In genomic region chr16:8931864-8932263, GRCh38 we compare ENCODE assay signal across 10 cellular contexts. TPM values are rescaled to one million over a fixed set of nuclear protein-coding genes. Genes with fewer than 3 reads are reported as not detected.
A peak's percentile ranks its signal among the peaks of the same experiment; 100 is the strongest.
DNase-seq lines count a peak whose midpoint lies in the region; TF ChIP-seq lines count a peak whose summit lies in the region.
"Had no signal": no experiment of that assay in that cellular context is flagged by ENCODE, and none has a peak within 500 bp of the region (broad histone marks: within the 10 kb centered on the region; RNA-seq: fewer than 3 reads in every experiment).

No MANE protein-coding gene starts in this region.

- H3K27ac ChIP-seq in AG04450 (ENCODE audit: low read depth, low read length), result no peak overlapping the region
- H3K27ac ChIP-seq in hepatocyte, result no peak overlapping the region
- H3K27ac ChIP-seq: skin epidermis had no signal

- CTCF ChIA-PET in AG04450 (lab: Charles Lee), result interaction anchor here (1.2 kb wide), 1 partner anchor 77 kb away, joined by 7 read pairs; no protein-coding TSS in a partner anchor

- H3K4me2 ChIP-seq in hepatocyte, result no peak overlapping the region

- no peaks in the 10 kb centered on the region for H3K27me3 ChIP-seq in AG04450 (ENCODE audit: control insufficient read depth, insufficient read depth, low read length)
- no peaks in the 10 kb centered on the region for H3K27me3 ChIP-seq in MG63
- no peaks in the 10 kb centered on the region for H3K27me3 ChIP-seq in hepatocyte

- WGBS in hepatocyte (ENCODE audit: low lambda C conversion rate, missing lambda C conversion rate), result 38% methylated on average over 6 of the region's 6 CpGs

- H3K9me3 ChIP-seq in AG04450 (ENCODE audit: control insufficient read depth, insufficient read depth, low read length), result no peaks in the 10 kb centered on the region
- H3K9me3 ChIP-seq in MG63, result no peaks in the 10 kb centered on the region
- no peaks in the 10 kb centered on the region for H3K9me3 ChIP-seq in hepatocyte (ENCODE audit: low read depth)

- no peaks in the 10 kb centered on the region for H3K9me3 Mint-ChIP-seq in activated T-helper 1 cell treated with anti-CD3 and anti-CD28 coated beads, Interleukin-12 subunit alpha, Interleukin-12 subunit beta, Interleukin-2, Interleukin-4 antibody, amounts not matched to agents 30 ng/mL and 10 ng/mL and 1 ng/mL, durations not matched to agents 14 hours and 24 hours and 36 hours
- H3K9me3 Mint-ChIP-seq: activated B cell treated with CpG ODN at 0.5 μM for 24 hours had no signal

- no peaks in the 10 kb centered on the region for H3K27me3 Mint-ChIP-seq in activated T-helper 1 cell treated with anti-CD3 and anti-CD28 coated beads, Interleukin-12 subunit alpha, Interleukin-12 subunit beta, Interleukin-2, Interleukin-4 antibody, amounts not matched to agents 30 ng/mL and 10 ng/mL and 1 ng/mL, durations not matched to agents 14 hours and 24 hours and 36 hours (ENCODE audit: insufficient read depth)
- H3K27me3 Mint-ChIP-seq: activated B cell treated with CpG ODN at 0.5 μM for 24 hours had no signal

- no peaks in the 10 kb centered on the region for H3K4me1 ChIP-seq in hepatocyte (ENCODE audit: insufficient read depth)

- H3K27ac Mint-ChIP-seq in activated T-helper 1 cell treated with anti-CD3 and anti-CD28 coated beads, Interleukin-12 subunit alpha, Interleukin-12 subunit beta, Interleukin-2, Interleukin-4 antibody, amounts not matched to agents 30 ng/mL and 10 ng/mL and 1 ng/mL, durations not matched to agents 14 hours and 24 hours and 36 hours, result no peak overlapping the region
- H3K27ac Mint-ChIP-seq: activated B cell treated with CpG ODN at 0.5 μM for 24 hours had no signal

- no peak overlapping the region for H3K4me3 Mint-ChIP-seq in activated T-helper 1 cell treated with anti-CD3 and anti-CD28 coated beads, Interleukin-12 subunit alpha, Interleukin-12 subunit beta, Interleukin-2, Interleukin-4 antibody, amounts not matched to agents 30 ng/mL and 10 ng/mL and 1 ng/mL, durations not matched to agents 14 hours and 24 hours and 36 hours
- H3K4me3 Mint-ChIP-seq: activated B cell treated with CpG ODN at 0.5 μM for 24 hours had no signal

- H2AFZ ChIP-seq in hepatocyte, result no peak overlapping the region

- peaks cover 99% of the 10 kb centered on the region for H3K79me2 ChIP-seq in hepatocyte

- H4K20me1 ChIP-seq in hepatocyte (ENCODE audit: insufficient read depth, poor library complexity, severe bottlenecking), result peaks cover 98% of the 10 kb centered on the region

- intact Hi-C loops in activated T-helper 1 cell treated with anti-CD3 and anti-CD28 coated beads, Interleukin-12 subunit alpha, Interleukin-12 subunit beta, Interleukin-2, Interleukin-4 antibody, amounts not matched to agents 30 ng/mL and 10 ng/mL and 1 ng/mL, durations not matched to agents 14 hours and 24 hours and 36 hours (cut with micrococcal nuclease), result no loop called here

- no peaks in the 10 kb centered on the region for H3K9me2 ChIP-seq in hepatocyte (replicated peaks; ENCODE audit: insufficient read depth)

- peaks cover 41% of the 10 kb centered on the region for H3K4me1 Mint-ChIP-seq in activated T-helper 1 cell treated with anti-CD3 and anti-CD28 coated beads, Interleukin-12 subunit alpha, Interleukin-12 subunit beta, Interleukin-2, Interleukin-4 antibody, amounts not matched to agents 30 ng/mL and 10 ng/mL and 1 ng/mL, durations not matched to agents 14 hours and 24 hours and 36 hours (ENCODE audit: low read depth)

- TF ChIP-seq CTCF in AG04450 (IDR thresholded peaks at IDR 0.05; ENCODE audit: low read depth, low read length), result no peak
- no peak for TF ChIP-seq CTCF in hepatocyte (IDR thresholded peaks at IDR 0.05; ENCODE audit: poor library complexity)
- TF ChIP-seq CTCF in GM20000 (IDR thresholded peaks at IDR 0.05; ENCODE audit: extremely low read depth, missing control alignments), result no peak

- POLR2A ChIA-PET in AG04450 (lab: Yijun Ruan, JAX), result no interaction called here

- H3K4me3 ChIP-seq in AG04450 (ENCODE audit: low read depth, low read length), result no peak overlapping the region
- no peak overlapping the region for H3K4me3 ChIP-seq in MG63
- H3K4me3 ChIP-seq in hepatocyte, result no peak overlapping the region
- H3K4me3 ChIP-seq: skin epidermis had no signal

- DNase-seq in AG04450 (ENCODE audit: low read depth, low spot score) (peak; percentile 27), MG63 (peak; percentile 26), hepatocyte (ENCODE audit: low spot score) (peak; percentile 72), NCI-H446 treated with DMSO at 0.1 percent for 48 hours (lab: John Stamatoyannopoulos, UW) (no peak), GM20000 (ENCODE audit: low spot score) (no peak), occipital lobe (lab: John Stamatoyannopoulos, UW) (no peak)
- DNase-seq in activated T-helper 1 cell treated with anti-CD3 and anti-CD28 coated beads, Interleukin-12 subunit alpha, Interleukin-12 subunit beta, Interleukin-2, Interleukin-4 antibody, amounts not matched to agents 30 ng/mL and 10 ng/mL and 1 ng/mL, durations not matched to agents 14 hours and 24 hours and 36 hours (ENCODE audit: low spot score), result peak; percentile 16
- DNase-seq in stimulated activated CD4-positive, alpha-beta T cell treated with anti-CD3 and anti-CD28 coated beads, TNF-alpha, amount 100 ng/mL, for 24 hours (ENCODE audit: low read depth in 3 of 3), result peak in 2 of 3 experiments; percentile 27 to 34
- DNase-seq: activated B cell treated with CpG ODN at 0.5 μM for 24 hours had no signal

- H3K36me3 Mint-ChIP-seq in activated T-helper 1 cell treated with anti-CD3 and anti-CD28 coated beads, Interleukin-12 subunit alpha, Interleukin-12 subunit beta, Interleukin-2, Interleukin-4 antibody, amounts not matched to agents 30 ng/mL and 10 ng/mL and 1 ng/mL, durations not matched to agents 14 hours and 24 hours and 36 hours (ENCODE audit: low read depth), result peaks cover 22% of the 10 kb centered on the region

- H3K36me3 ChIP-seq in MG63, result peaks cover 28% of the 10 kb centered on the region
- no peaks in the 10 kb centered on the region for H3K36me3 ChIP-seq in hepatocyte (replicated peaks; ENCODE audit: insufficient read depth, low read depth)

RNA-seq across cellular contexts. Expression of gene USP7, which starts 31.8 kb away (rescaled TPM):
- 26.9 and 35.5 TPM in 2 replicates for polyA plus RNA-seq in AG04450 (2011; rRNA removed)
- polyA minus RNA-seq in AG04450 (2011; rRNA and poly(A)+ RNA removed), result 94.0 and 131 TPM in 2 replicates
- 16.2 and 23.3 TPM in 2 replicates for total RNA-seq in MG63 (2014; rRNA removed; shearing (Covaris generic); ENCODE audit: low replicate concordance)
- total RNA-seq in activated T-helper 1 cell treated with anti-CD3 and anti-CD28 coated beads, Interleukin-12 subunit alpha, Interleukin-12 subunit beta, Interleukin-2, Interleukin-4 antibody, amounts not matched to agents 30 ng/mL and 10 ng/mL and 1 ng/mL, durations not matched to agents 14 hours and 24 hours and 36 hours, result 184 and 188 TPM in 2 replicates
- total RNA-seq in hepatocyte, result 40.8 and 44.2 TPM in 2 replicates
- polyA plus RNA-seq in hepatocyte, result 38.0 and 46.7 TPM in 2 replicates
- total RNA-seq in occipital lobe, result 90.9 TPM

RNA-seq across cellular contexts. Expression of gene LITAFD, which starts 49.7 kb away (rescaled TPM):
- polyA plus RNA-seq in AG04450 (2011; rRNA removed) (not detected in 2 replicates), hepatocyte (not detected in 2 replicates)
- not detected in 2 replicates for polyA minus RNA-seq in AG04450 (2011; rRNA and poly(A)+ RNA removed)
- not detected in 2 replicates for total RNA-seq in MG63 (2014; rRNA removed; shearing (Covaris generic); ENCODE audit: low replicate concordance)
- total RNA-seq in activated T-helper 1 cell treated with anti-CD3 and anti-CD28 coated beads, Interleukin-12 subunit alpha, Interleukin-12 subunit beta, Interleukin-2, Interleukin-4 antibody, amounts not matched to agents 30 ng/mL and 10 ng/mL and 1 ng/mL, durations not matched to agents 14 hours and 24 hours and 36 hours, result not detected in 2 replicates
- total RNA-seq in hepatocyte (not detected in 2 replicates), occipital lobe (not detected)
- total RNA-seq: activated B cell treated with CpG ODN at 0.5 μM for 24 hours had no signal

Comparison
In these comparisons a context has a peak if more than half of its experiments do, and no peak if none do; other contexts are left out.
1. DNase-seq: peak in AG04450 (single experiment), MG63 (single experiment), activated T-helper 1 cell treated with anti-CD3 and anti-CD28 coated beads, Interleukin-12 subunit alpha, Interleukin-12 subunit beta, Interleukin-2, Interleukin-4 antibody, amounts not matched to agents 30 ng/mL and 10 ng/mL and 1 ng/mL, durations not matched to agents 14 hours and 24 hours and 36 hours (single experiment), hepatocyte (single experiment) and stimulated activated CD4-positive, alpha-beta T cell treated with anti-CD3 and anti-CD28 coated beads, TNF-alpha, amount 100 ng/mL, for 24 hours (2 of 3); none in NCI-H446 treated with DMSO at 0.1 percent for 48 hours (single experiment), GM20000 (single experiment) and occipital lobe (single experiment).